14 cellular contexts compared by ENCODE assay signal in genomic region chr2:197806317-197806633, GRCh38. TPM values are rescaled to one million over a fixed set of nuclear protein-coding genes. Genes with fewer than 3 reads are reported as not detected.
DNase-seq lines count a peak whose midpoint lies in the region; ATAC-seq, FAIRE-seq and TF ChIP-seq lines count a peak whose summit lies in the region.
"Had no signal": no experiment of that assay in that cellular context is flagged by ENCODE, and none has a peak within 500 bp of the region (broad histone marks: within the 10 kb centered on the region; RNA-seq: fewer than 3 reads in every experiment).

No MANE protein-coding gene starts in this region.

- TF ChIP-seq EP300 in suprapubic skin (IDR thresholded peaks at IDR 0.05): no peak

- 54% methylated on average over 2 of the region's 2 CpGs for WGBS in suprapubic skin

- peaks cover 4% of the 10 kb centered on the region for H3K27me3 Mint-ChIP-seq in activated CD4-positive, alpha-beta memory T cell treated with anti-CD3 and anti-CD28 coated beads for 36 hours
- H3K27me3 Mint-ChIP-seq in activated CD4-positive, alpha-beta memory T cell treated with anti-CD3 and anti-CD28 coated beads, Interleukin-2, amount 10 ng/mL, durations not matched to agents 7 days and 5 days: peaks cover 28% of the 10 kb centered on the region
- no peaks in the 10 kb centered on the region for H3K27me3 Mint-ChIP-seq in activated T-helper 17 cell treated with anti-CD3 and anti-CD28 coated beads, Interleukin-2, amount 50 U/mL, for 72 hours

- H3K27ac ChIP-seq in kidney (ENCODE audit: low read depth in 2 of 2, low read length in 2 of 2): peak overlapping the region in 1 of 2 donors; percentile 18
- no peak overlapping the region for H3K27ac ChIP-seq in suprapubic skin

- H3K36me3 ChIP-seq in kidney (ENCODE audit: control insufficient read depth in 1 of 2, insufficient read depth in 2 of 2, low read length in 2 of 2) (no peaks in the 10 kb centered on the region), suprapubic skin (no peaks in the 10 kb centered on the region)
- H3K36me3 ChIP-seq: MG63 had no signal

- H3K9ac ChIP-seq in kidney (ENCODE audit: low read length in 2 of 2): peak overlapping the region in 1 of 2 donors; percentile 72

- H3K27me3 ChIP-seq in suprapubic skin: no peaks in the 10 kb centered on the region

- TF ChIP-seq CTCF in kidney (IDR thresholded peaks at IDR 0.05; ENCODE audit: borderline replicate concordance, extremely low read depth, insufficient read depth): no peak
- TF ChIP-seq CTCF in suprapubic skin (IDR thresholded peaks at IDR 0.05): no peak

- peaks cover 3 to 15% of the 10 kb centered on the region in 2 donors for H3K4me1 ChIP-seq in kidney (ENCODE audit: control insufficient read depth in 1 of 2, insufficient read depth in 1 of 2, low read depth in 1 of 2, low read length in 2 of 2)
- H3K4me1 ChIP-seq in suprapubic skin: peaks cover 34% of the 10 kb centered on the region

- no peak for TF ChIP-seq POLR2A in suprapubic skin (IDR thresholded peaks at IDR 0.05)

- peak overlapping the region; percentile 76 to 97 for H3K4me3 ChIP-seq in kidney (ENCODE audit: low read length in 2 of 2)
- H3K4me3 ChIP-seq in suprapubic skin: peak overlapping the region; percentile 96
- H3K4me3 ChIP-seq: MG63 had no signal

- POLR2A ChIA-PET in activated CD4-positive, alpha-beta memory T cell treated with anti-CD3 and anti-CD28 coated beads for 36 hours (lab: Charles Lee): no interaction called here
- POLR2A ChIA-PET in activated CD4-positive, alpha-beta memory T cell treated with anti-CD3 and anti-CD28 coated beads, Interleukin-2, amount 10 ng/mL, durations not matched to agents 7 days and 5 days (lab: Charles Lee): no interaction called here

- intact Hi-C loops in activated CD4-positive, alpha-beta memory T cell treated with anti-CD3 and anti-CD28 coated beads for 36 hours (cut with micrococcal nuclease): no loop called here
- intact Hi-C loops in kidney (cut with DNase I): no loop called here

- no peak for DNase-seq in activated CD4-positive, alpha-beta memory T cell treated with anti-CD3 and anti-CD28 coated beads for 36 hours
- no peak for DNase-seq in activated CD4-positive, alpha-beta memory T cell treated with anti-CD3 and anti-CD28 coated beads, Interleukin-2, amount 10 ng/mL, durations not matched to agents 7 days and 5 days
- no peak for DNase-seq in kidney
- no peak for DNase-seq in suprapubic skin (ENCODE audit: low spot score in 2 of 2)
- no peak for DNase-seq in KBM-7
- no peak for DNase-seq in activated CD4-positive, CD25-positive, alpha-beta regulatory T cell treated with anti-CD3 and anti-CD28 coated beads, Interleukin-2, amount 50 U/mL, for 72 hours
- no peak for DNase-seq in H4 (ENCODE audit: low spot score)
- DNase-seq: activated CD8-positive, alpha-beta memory T cell treated with anti-CD3 and anti-CD28 coated beads, Interleukin-2, amount 50 U/mL, for 4 hours; MG63; stimulated activated CD4-positive, alpha-beta T cell treated with anti-CD3 and anti-CD28 coated beads, Interleukin-15, amount 100 ng/mL, for 24 hours; stimulated activated naive CD8-positive, alpha-beta T cell treated with anti-CD3 and anti-CD28 coated beads, Interleukin-15, Interleukin-2, amounts not matched to agents 100 U/mL and 50 U/mL, for 24 hours; SW 1271 had no signal

- CTCF ChIA-PET in activated CD4-positive, alpha-beta memory T cell treated with anti-CD3 and anti-CD28 coated beads for 36 hours (lab: Charles Lee): interaction anchor here (1.3 to 4.6 kb wide), 5 partner anchors 32 to 490 kb away, joined by 3 to 20 read pairs (median 7); no protein-coding TSS in a partner anchor
- CTCF ChIA-PET in activated CD4-positive, alpha-beta memory T cell treated with anti-CD3 and anti-CD28 coated beads, Interleukin-2, amount 10 ng/mL, durations not matched to agents 7 days and 5 days (lab: Charles Lee): interaction anchor here (1.2 kb wide), 1 partner anchor 321 kb away, joined by 3 read pairs; no protein-coding TSS in a partner anchor

- H3K27ac Mint-ChIP-seq in activated CD4-positive, alpha-beta memory T cell treated with anti-CD3 and anti-CD28 coated beads for 36 hours: no peak overlapping the region
- no peak overlapping the region for H3K27ac Mint-ChIP-seq in activated CD4-positive, alpha-beta memory T cell treated with anti-CD3 and anti-CD28 coated beads, Interleukin-2, amount 10 ng/mL, durations not matched to agents 7 days and 5 days
- H3K27ac Mint-ChIP-seq in activated T-helper 17 cell treated with anti-CD3 and anti-CD28 coated beads, Interleukin-2, amount 50 U/mL, for 72 hours: no peak overlapping the region

- in situ Hi-C loops in KBM-7 (cut with MboI; ENCODE audit: low pct_unique_long_range_greater_than_20kb, low sequenced_read_pairs): no loop called here

- H3K4me3 Mint-ChIP-seq in activated CD4-positive, alpha-beta memory T cell treated with anti-CD3 and anti-CD28 coated beads for 36 hours: peak overlapping the region; percentile 79
- no peak overlapping the region for H3K4me3 Mint-ChIP-seq in activated CD4-positive, alpha-beta memory T cell treated with anti-CD3 and anti-CD28 coated beads, Interleukin-2, amount 10 ng/mL, durations not matched to agents 7 days and 5 days
- peak overlapping the region; percentile 93 for H3K4me3 Mint-ChIP-seq in activated T-helper 17 cell treated with anti-CD3 and anti-CD28 coated beads, Interleukin-2, amount 50 U/mL, for 72 hours

- no peaks in the 10 kb centered on the region for H3K9me3 Mint-ChIP-seq in activated CD4-positive, alpha-beta memory T cell treated with anti-CD3 and anti-CD28 coated beads for 36 hours
- H3K9me3 Mint-ChIP-seq in activated CD4-positive, alpha-beta memory T cell treated with anti-CD3 and anti-CD28 coated beads, Interleukin-2, amount 10 ng/mL, durations not matched to agents 7 days and 5 days: no peaks in the 10 kb centered on the region
- H3K9me3 Mint-ChIP-seq in activated T-helper 17 cell treated with anti-CD3 and anti-CD28 coated beads, Interleukin-2, amount 50 U/mL, for 72 hours: no peaks in the 10 kb centered on the region
- H3K9me3 Mint-ChIP-seq: dendritic cell treated with granulocyte-macrophage colony-stimulating factor and Interleukin-4, amounts not matched to agents 40 ng/mL and 50 ng/mL, for 4 days had no signal

- no peak for ATAC-seq in activated T-helper 17 cell treated with anti-CD3 and anti-CD28 coated beads, Interleukin-2, amount 50 U/mL, for 72 hours (replicated peaks)
- ATAC-seq: stimulated activated naive CD8-positive, alpha-beta T cell treated with anti-CD3 and anti-CD28 coated beads, Interleukin-15, Interleukin-2, amounts not matched to agents 100 U/mL and 50 U/mL, for 24 hours had no signal

- H3K4me1 Mint-ChIP-seq in activated CD4-positive, alpha-beta memory T cell treated with anti-CD3 and anti-CD28 coated beads for 36 hours (ENCODE audit: low read depth): peaks cover 44% of the 10 kb centered on the region
- peaks cover 27% of the 10 kb centered on the region for H3K4me1 Mint-ChIP-seq in activated CD4-positive, alpha-beta memory T cell treated with anti-CD3 and anti-CD28 coated beads, Interleukin-2, amount 10 ng/mL, durations not matched to agents 7 days and 5 days
- H3K4me1 Mint-ChIP-seq in activated T-helper 17 cell treated with anti-CD3 and anti-CD28 coated beads, Interleukin-2, amount 50 U/mL, for 72 hours: peaks cover 28% of the 10 kb centered on the region

- no peak for FAIRE-seq in kidney (lab: Jason Lieb, UNC)

- no peaks in the 10 kb centered on the region for H3K36me3 Mint-ChIP-seq in activated CD4-positive, alpha-beta memory T cell treated with anti-CD3 and anti-CD28 coated beads for 36 hours
- H3K36me3 Mint-ChIP-seq in activated CD4-positive, alpha-beta memory T cell treated with anti-CD3 and anti-CD28 coated beads, Interleukin-2, amount 10 ng/mL, durations not matched to agents 7 days and 5 days (ENCODE audit: low read depth): no peaks in the 10 kb centered on the region
- no peaks in the 10 kb centered on the region for H3K36me3 Mint-ChIP-seq in activated T-helper 17 cell treated with anti-CD3 and anti-CD28 coated beads, Interleukin-2, amount 50 U/mL, for 72 hours (ENCODE audit: low read depth)

- H3K9me3 ChIP-seq in kidney (ENCODE audit: control insufficient read depth in 1 of 2, low read length in 2 of 2): no peaks in the 10 kb centered on the region
- no peaks in the 10 kb centered on the region for H3K9me3 ChIP-seq in suprapubic skin
- H3K9me3 ChIP-seq: MG63 had no signal

RNA-seq across cellular contexts. Expression of gene PLCL1, which starts 1.9 kb away (rescaled TPM):
- total RNA-seq in activated CD4-positive, alpha-beta memory T cell treated with anti-CD3 and anti-CD28 coated beads for 36 hours: 1 to 10 TPM; 1.7 to 1.9 TPM
- total RNA-seq in activated CD4-positive, alpha-beta memory T cell treated with anti-CD3 and anti-CD28 coated beads, Interleukin-2, amount 10 ng/mL, durations not matched to agents 7 days and 5 days: 1 to 10 TPM; 1.2 to 1.6 TPM
- 1 to 10 TPM in 1 of 2 donors, under 1 TPM in 1; 0.87 to 1.2 TPM for total RNA-seq in activated T-helper 17 cell treated with anti-CD3 and anti-CD28 coated beads, Interleukin-2, amount 50 U/mL, for 72 hours
- total RNA-seq in kidney (14.7 TPM), suprapubic skin (1 to 10 TPM; 2.4 to 2.6 (median 2.5) TPM)
- 13.6 TPM for polyA plus RNA-seq in kidney (ENCODE audit: insufficient read depth, low read depth, low replicate concordance)
- total RNA-seq in H4 (2014; rRNA removed; shearing (Covaris generic)): 0.19 and 0.31 TPM in 2 replicates

RNA-seq across cellular contexts. Expression of gene BOLL, which starts 21.2 kb away (rescaled TPM):
- total RNA-seq in activated CD4-positive, alpha-beta memory T cell treated with anti-CD3 and anti-CD28 coated beads for 36 hours: not detected
- not detected for total RNA-seq in activated CD4-positive, alpha-beta memory T cell treated with anti-CD3 and anti-CD28 coated beads, Interleukin-2, amount 10 ng/mL, durations not matched to agents 7 days and 5 days
- not detected for total RNA-seq in activated T-helper 17 cell treated with anti-CD3 and anti-CD28 coated beads, Interleukin-2, amount 50 U/mL, for 72 hours
- total RNA-seq in kidney: not detected
- polyA plus RNA-seq in kidney (ENCODE audit: insufficient read depth, low read depth, low replicate concordance): not detected
- not detected for total RNA-seq in suprapubic skin
- total RNA-seq in H4 (2014; rRNA removed; shearing (Covaris generic)): not detected in 2 replicates
